Comparison of ENCODE assay signal across 9 cellular contexts in genomic region chr13:98581971-98582702, GRCh38. TPM values are rescaled to one million over a fixed set of nuclear protein-coding genes. Genes with fewer than 3 reads are reported as not detected.
DNase-seq lines count a peak whose midpoint lies in the region; ATAC-seq and TF ChIP-seq lines count a peak whose summit lies in the region.
"Had no signal": no experiment of that assay in that cellular context is flagged by ENCODE, and none has a peak within 500 bp of the region (broad histone marks: within the 10 kb centered on the region; RNA-seq: fewer than 3 reads in every experiment).

No MANE protein-coding gene starts in this region.

- H3K4me1 ChIP-seq in colonic mucosa, result no peaks in the 10 kb centered on the region

- no peaks in the 10 kb centered on the region for H3K27me3 ChIP-seq in MG63
- H3K27me3 ChIP-seq in colonic mucosa, result no peaks in the 10 kb centered on the region

- in situ Hi-C loops in astrocyte of the spinal cord (cut with HindIII; ENCODE audit: low sequenced_read_pairs), result no loop called here

- no peaks in the 10 kb centered on the region; the same call in 1 of the 2 replicates for H3K36me3 ChIP-seq in MG63
- H3K36me3 ChIP-seq in colonic mucosa, result no peaks in the 10 kb centered on the region

- peak; percentile 35 for DNase-seq in COLO668 (lab: John Stamatoyannopoulos, UW; ENCODE audit: unreplicated experiment)
- DNase-seq in MG63, result peak; percentile 37
- peak; percentile 72 for DNase-seq in astrocyte of the spinal cord (ENCODE audit: low read depth, low spot score)
- DNase-seq in myocyte (ENCODE audit: low read depth), result peak; percentile 57
- DNase-seq in colonic mucosa, result no peak
- no peak for DNase-seq in SW 1271 (lab: John Stamatoyannopoulos, UW)
- DNase-seq in NCI-H526 treated with DMSO at 0.1 percent for 48 hours (lab: John Stamatoyannopoulos, UW), result no peak
- DNase-seq: NCI-H446 treated with DMSO at 0.1 percent for 48 hours had no signal

- H3K9ac ChIP-seq in colonic mucosa (ENCODE audit: low read depth in 2 of 2, low read length in 2 of 2), result no peak overlapping the region

- no peak overlapping the region for H3K27ac ChIP-seq in colonic mucosa

- TF ChIP-seq CTCF in astrocyte of the spinal cord (IDR thresholded peaks at IDR 0.05; ENCODE audit: low read depth, low read length), result no peak
- TF ChIP-seq CTCF in colonic mucosa (IDR thresholded peaks at IDR 0.05), result no peak

- ATAC-seq in GM21825 (IDR thresholded peaks at IDR 0.05; ENCODE audit: unreplicated experiment), result no peak

- no peaks in the 10 kb centered on the region for H3K9me3 ChIP-seq in MG63
- no peaks in the 10 kb centered on the region for H3K9me3 ChIP-seq in colonic mucosa

- H3K4me3 ChIP-seq in MG63 (no peak overlapping the region), astrocyte of the spinal cord (ENCODE audit: low read depth, low read length) (no peak overlapping the region), colonic mucosa (no peak overlapping the region)

- intact Hi-C loops in colonic mucosa (cut with DNase I), result loop anchor here (5.0 kb wide), 1 partner anchor 70 kb away; no protein-coding TSS in a partner anchor

RNA-seq across cellular contexts. Expression of gene STK24, which starts 5.2 kb away (rescaled TPM):
- 82.1 and 113 TPM in 2 replicates for total RNA-seq in MG63 (2014; rRNA removed; shearing (Covaris generic); ENCODE audit: low replicate concordance)
- total RNA-seq in myocyte, result 27.3 and 43.2 TPM in 2 replicates
- polyA plus RNA-seq in myocyte (2012), result 46.3 TPM
- total RNA-seq in colonic mucosa, result 100 to 1,000 TPM; 160 to 206 TPM

Comparison
In these comparisons a context has a peak if more than half of its experiments do, and no peak if none do; other contexts are left out.
1. DNase-seq: peak in COLO668 (single experiment), MG63 (single experiment), astrocyte of the spinal cord (single experiment) and myocyte (single experiment); none in colonic mucosa (single experiment), SW 1271 (0 of 2) and NCI-H526 treated with DMSO at 0.1 percent for 48 hours (single experiment).